21 cellular contexts compared by ENCODE assay signal in the genomic region with DNA sequence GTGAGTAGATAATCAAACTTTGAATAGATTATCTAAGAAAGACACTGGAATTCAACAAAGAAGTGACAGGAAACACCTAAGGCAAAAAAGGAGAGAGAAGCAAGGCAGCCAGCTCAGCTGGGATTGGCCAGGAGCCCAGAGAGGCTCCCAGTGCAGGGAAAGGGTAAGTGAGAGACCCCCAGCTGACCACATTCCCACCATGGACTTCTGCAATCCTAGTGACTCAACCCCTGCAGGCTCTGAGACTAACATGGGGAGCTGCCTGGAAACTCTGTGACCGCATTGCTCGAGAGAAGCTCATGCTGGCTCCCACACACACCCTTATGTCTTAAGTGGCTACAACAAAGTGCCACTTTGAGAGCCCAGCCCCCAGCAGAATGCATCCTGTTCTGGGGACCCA.
DNase-seq lines count a peak whose midpoint lies in the region; TF ChIP-seq lines count a peak whose summit lies in the region.
"Had no signal": no experiment of that assay in that cellular context is flagged by ENCODE, and none has a peak within 500 bp of the region (broad histone marks: within the 10 kb centered on the region; RNA-seq: fewer than 3 reads in every experiment).

No MANE protein-coding gene starts in this region.

- H3K4me3 ChIP-seq in adipocyte (ENCODE audit: low read length) (no peak overlapping the region), fibroblast of mammary gland (ENCODE audit: control insufficient read depth, low read depth, low read length) (no peak overlapping the region), retinal pigment epithelial cell (ENCODE audit: low read length) (no peak overlapping the region), left ventricle myocardium inferior (no peak overlapping the region)
- H3K4me3 ChIP-seq: stomach, upper lobe of left lung had no signal

- H3K4me1 ChIP-seq in adipocyte (ENCODE audit: control insufficient read depth, insufficient read depth, low read length) (peaks cover 7% of the 10 kb centered on the region), left ventricle myocardium inferior (no peaks in the 10 kb centered on the region)
- H3K4me1 ChIP-seq: Caco-2, stomach, upper lobe of left lung had no signal

- H3K9me3 ChIP-seq in adipocyte (ENCODE audit: control insufficient read depth, low read length) (peaks cover 18% of the 10 kb centered on the region), left ventricle myocardium inferior (replicated peaks) (peaks cover 24% of the 10 kb centered on the region)

- intact Hi-C loops in left ventricle myocardium inferior (cut with micrococcal nuclease), result no loop called here

- DNase-seq in ELR (ENCODE audit: low read depth), result peak; percentile 96
- DNase-seq in adipocyte (ENCODE audit: low read depth), result peak; percentile 72
- peak; percentile 89 for DNase-seq in fibroblast of mammary gland (ENCODE audit: low read depth)
- peak; percentile 55 for DNase-seq in retinal pigment epithelial cell (ENCODE audit: low read depth)
- no peak for DNase-seq in left ventricle myocardium inferior
- no peak for DNase-seq in UCSD-AML1 (lab: John Stamatoyannopoulos, UW; ENCODE audit: unreplicated experiment)
- no peak for DNase-seq in SHP77 treated with DMSO at 0.1 percent for 48 hours (lab: John Stamatoyannopoulos, UW)
- no peak for DNase-seq in superior temporal gyrus (ENCODE audit: extremely low spot score)
- DNase-seq: activated CD4-positive, alpha-beta T cell treated with anti-CD3 and anti-CD28 coated beads for 48 hours; Caco-2; DND-41; kidney glomerular epithelial cell; NCI-H187; NCI-H2227 treated with DMSO at 0.1 percent for 48 hours; NCI-H774; OCI-M1; SIG-M5; stomach; T-cell had no signal

- no peak overlapping the region for H3K9ac ChIP-seq in adipocyte (ENCODE audit: low read length)

- no peak overlapping the region for H3K27ac ChIP-seq in left ventricle myocardium inferior (replicated peaks)
- H3K27ac ChIP-seq: epithelial cell of prostate, stomach, upper lobe of left lung had no signal

- H3K27me3 ChIP-seq in adipocyte (replicated peaks; ENCODE audit: control insufficient read depth, insufficient read depth, low read length), result no peaks in the 10 kb centered on the region
- H3K27me3 ChIP-seq in left ventricle myocardium inferior (ENCODE audit: low read depth), result no peaks in the 10 kb centered on the region
- H3K27me3 ChIP-seq: stomach, upper lobe of left lung had no signal

- TF ChIP-seq CTCF in fibroblast of mammary gland (conservative IDR thresholded peaks at IDR 0.05; ENCODE audit: control insufficient read depth, insufficient read depth, low read depth, low read length) (no peak), retinal pigment epithelial cell (conservative IDR thresholded peaks at IDR 0.05; ENCODE audit: low read depth, low read length) (no peak), left ventricle myocardium inferior (IDR thresholded peaks at IDR 0.05; ENCODE audit: borderline replicate concordance) (no peak)

- H3K36me3 ChIP-seq in adipocyte (ENCODE audit: control insufficient read depth, insufficient read depth, low read length, severe bottlenecking) (no peaks in the 10 kb centered on the region), left ventricle myocardium inferior (no peaks in the 10 kb centered on the region)
- H3K36me3 ChIP-seq: stomach, upper lobe of left lung had no signal

Comparison
In these comparisons a context has a peak if more than half of its experiments do, and no peak if none do; other contexts are left out.
1. DNase-seq: peak in ELR (single experiment), adipocyte (single experiment), fibroblast of mammary gland (single experiment) and retinal pigment epithelial cell (single experiment); none in left ventricle myocardium inferior (single experiment), UCSD-AML1 (single experiment), SHP77 treated with DMSO at 0.1 percent for 48 hours (single experiment) and superior temporal gyrus (single experiment).